Comparison of ENCODE assay signal across 26 cellular contexts in genomic region chr18:8011906-8012305, GRCh38.
DNase-seq lines count a peak whose midpoint lies in the region; TF ChIP-seq lines count a peak whose summit lies in the region.
"Had no signal": no experiment of that assay in that cellular context is flagged by ENCODE, and none has a peak within 500 bp of the region (broad histone marks: within the 10 kb centered on the region; RNA-seq: fewer than 3 reads in every experiment).

No MANE protein-coding gene starts in this region.

- DNase-seq in DMS 273 (lab: John Stamatoyannopoulos, UW; ENCODE audit: unreplicated experiment) (peak; percentile 17), DMS 273 treated with DMSO at 0.1 percent for 48 hours (lab: John Stamatoyannopoulos, UW) (no peak), NB4 (ENCODE audit: low read depth) (peak; percentile 2), WERI-Rb-1 (peak; percentile 26), progenitor cell of endocrine pancreas (ENCODE audit: low spot score, unreplicated experiment) (no peak), NOMO-1 (lab: John Stamatoyannopoulos, UW; ENCODE audit: unreplicated experiment in 2 of 2) (no peak), NCI-H524 treated with DMSO at 0.1 percent for 48 hours (lab: John Stamatoyannopoulos, UW) (no peak)
- no peak for DNase-seq in activated CD8-positive, alpha-beta memory T cell treated with anti-CD3 and anti-CD28 coated beads, Interleukin-2, amount 50 U/mL, for 48 hours
- DNase-seq: activated naive CD4-positive, alpha-beta T cell treated with anti-CD3 and anti-CD28 coated beads, Interleukin-2, amount 10 ng/mL, durations not matched to agents 7 days and 5 days; brain microvascular endothelial cell; CD4-positive, alpha-beta memory T cell; DMS153; hypothalamus; KG1; mesenchymal stem cell; NCI-H1694 treated with DMSO at 0.1 percent for 48 hours; psoas muscle; Right ventricle myocardium superior; stimulated activated naive CD8-positive, alpha-beta T cell treated with anti-CD3 and anti-CD28 coated beads, Interleukin-15, Interleukin-2, amounts not matched to agents 100 U/mL and 50 U/mL, for 24 hours; T-helper 9 cell; testis had no signal

- H3K4me3 Mint-ChIP-seq in progenitor cell of endocrine pancreas (ENCODE audit: low read depth) = no peak overlapping the region
- H3K4me3 Mint-ChIP-seq: activated naive CD4-positive, alpha-beta T cell treated with anti-CD3 and anti-CD28 coated beads, Interleukin-2, amount 10 ng/mL, durations not matched to agents 7 days and 5 days; activated T-helper 1 cell treated with anti-CD3 and anti-CD28 coated beads, Interleukin-12 subunit alpha, Interleukin-12 subunit beta, Interleukin-2, Interleukin-4 antibody, amounts not matched to agents 30 ng/mL and 10 ng/mL and 1 ng/mL, durations not matched to agents 14 hours and 24 hours and 36 hours; CD4-positive, alpha-beta memory T cell had no signal

- H3K9me3 Mint-ChIP-seq in progenitor cell of endocrine pancreas (ENCODE audit: low read depth) = no peaks in the 10 kb centered on the region
- H3K9me3 Mint-ChIP-seq: activated naive CD4-positive, alpha-beta T cell treated with anti-CD3 and anti-CD28 coated beads, Interleukin-2, amount 10 ng/mL, durations not matched to agents 7 days and 5 days; activated T-helper 1 cell treated with anti-CD3 and anti-CD28 coated beads, Interleukin-12 subunit alpha, Interleukin-12 subunit beta, Interleukin-2, Interleukin-4 antibody, amounts not matched to agents 30 ng/mL and 10 ng/mL and 1 ng/mL, durations not matched to agents 14 hours and 24 hours and 36 hours had no signal

- H3K9me3 ChIP-seq in WERI-Rb-1 (ENCODE audit: severe bottlenecking) = no peaks in the 10 kb centered on the region
- H3K9me3 ChIP-seq: neutrophil, psoas muscle, testis, vagina had no signal

- H3K27me3 ChIP-seq in WERI-Rb-1 (ENCODE audit: insufficient read depth, low read depth, severe bottlenecking) = no peaks in the 10 kb centered on the region
- H3K27me3 ChIP-seq: brain microvascular endothelial cell, neutrophil, testis, vagina had no signal

- no peaks in the 10 kb centered on the region for H3K36me3 ChIP-seq in WERI-Rb-1
- H3K36me3 ChIP-seq: brain microvascular endothelial cell, neutrophil, vagina had no signal

- H3K27ac Mint-ChIP-seq in progenitor cell of endocrine pancreas = no peak overlapping the region
- H3K27ac Mint-ChIP-seq: activated naive CD4-positive, alpha-beta T cell treated with anti-CD3 and anti-CD28 coated beads, Interleukin-2, amount 10 ng/mL, durations not matched to agents 7 days and 5 days; activated T-helper 1 cell treated with anti-CD3 and anti-CD28 coated beads, Interleukin-12 subunit alpha, Interleukin-12 subunit beta, Interleukin-2, Interleukin-4 antibody, amounts not matched to agents 30 ng/mL and 10 ng/mL and 1 ng/mL, durations not matched to agents 14 hours and 24 hours and 36 hours; CD4-positive, alpha-beta memory T cell had no signal

- TF ChIP-seq POLR2A in NB4 (IDR thresholded peaks at IDR 0.05; ENCODE audit: extremely low read depth, insufficient read length) = no peak

- H3K4me3 ChIP-seq in NB4 (ENCODE audit: low read depth, low read length) (no peak overlapping the region), WERI-Rb-1 (ENCODE audit: low read depth, low read length) (no peak overlapping the region)
- H3K4me3 ChIP-seq: psoas muscle, skin epidermis, testis, vagina had no signal

- H3K27ac ChIP-seq in WERI-Rb-1 = no peak overlapping the region
- H3K27ac ChIP-seq: 22Rv1, brain microvascular endothelial cell, neutrophil, psoas muscle, skin epidermis, testis, vagina had no signal

- H3K4me1 Mint-ChIP-seq in progenitor cell of endocrine pancreas (ENCODE audit: low read depth) = peaks cover 10% of the 10 kb centered on the region
- H3K4me1 Mint-ChIP-seq: activated naive CD4-positive, alpha-beta T cell treated with anti-CD3 and anti-CD28 coated beads, Interleukin-2, amount 10 ng/mL, durations not matched to agents 7 days and 5 days had no signal

- no peaks in the 10 kb centered on the region for H3K36me3 Mint-ChIP-seq in progenitor cell of endocrine pancreas (ENCODE audit: insufficient read depth)
- H3K36me3 Mint-ChIP-seq: activated naive CD4-positive, alpha-beta T cell treated with anti-CD3 and anti-CD28 coated beads, Interleukin-2, amount 10 ng/mL, durations not matched to agents 7 days and 5 days; CD4-positive, alpha-beta memory T cell had no signal

- TF ChIP-seq CTCF in NB4 (IDR thresholded peaks at IDR 0.05; ENCODE audit: low read depth, low read length) = no peak
- 0 out of 2 replicates have a peak, but pooled peaks have one; percentile 19 for TF ChIP-seq CTCF in WERI-Rb-1 (IDR thresholded peaks at IDR 0.05; ENCODE audit: low read depth, low read length)
- TF ChIP-seq CTCF in progenitor cell of endocrine pancreas (IDR thresholded peaks at IDR 0.05; ENCODE audit: unreplicated experiment) = peak; percentile 30

- H3K27me3 Mint-ChIP-seq in progenitor cell of endocrine pancreas = no peaks in the 10 kb centered on the region
- H3K27me3 Mint-ChIP-seq: activated naive CD4-positive, alpha-beta T cell treated with anti-CD3 and anti-CD28 coated beads, Interleukin-2, amount 10 ng/mL, durations not matched to agents 7 days and 5 days; CD4-positive, alpha-beta memory T cell had no signal

Comparison
In these comparisons a context has a peak if more than half of its experiments do, and no peak if none do; other contexts are left out.
1. DNase-seq: peak in DMS 273 (single experiment), NB4 (single experiment) and WERI-Rb-1 (single experiment); none in DMS 273 treated with DMSO at 0.1 percent for 48 hours (single experiment), progenitor cell of endocrine pancreas (single experiment), activated CD8-positive, alpha-beta memory T cell treated with anti-CD3 and anti-CD28 coated beads, Interleukin-2, amount 50 U/mL, for 48 hours (single experiment), NOMO-1 (0 of 2) and NCI-H524 treated with DMSO at 0.1 percent for 48 hours (single experiment).